In genomic region chrX:68942141-68942540, GRCh38 we compare ENCODE assay signal across 17 cellular contexts.
DNase-seq lines count a peak whose midpoint lies in the region; ATAC-seq and TF ChIP-seq lines count a peak whose summit lies in the region.
"Had no signal": no experiment of that assay in that cellular context is flagged by ENCODE, and none has a peak within 500 bp of the region (broad histone marks: within the 10 kb centered on the region; RNA-seq: fewer than 3 reads in every experiment).

No MANE protein-coding gene starts in this region.

- POLR2A ChIA-PET in activated CD8-positive, alpha-beta T cell treated with anti-CD3 and anti-CD28 coated beads for 36 hours (lab: Charles Lee) = no interaction called here
- POLR2A ChIA-PET in A673 (lab: Charles Lee; ENCODE audit: low non-redundant PET) = no interaction called here

- H3K9me3 Mint-ChIP-seq in chondrocyte (ENCODE audit: low read depth) = no peaks in the 10 kb centered on the region
- H3K9me3 Mint-ChIP-seq in activated CD8-positive, alpha-beta T cell treated with anti-CD3 and anti-CD28 coated beads for 36 hours = no peaks in the 10 kb centered on the region
- H3K9me3 Mint-ChIP-seq: activated naive CD4-positive, alpha-beta T cell treated with anti-CD3 and anti-CD28 coated beads, Interleukin-2, amount 50 U/mL, for 24 hours; activated T-cell treated with anti-CD3 and anti-CD28 coated beads, Interleukin-2, amount 50 U/mL, for 4 hours; CD4-positive, CD25-positive, alpha-beta regulatory T cell; stimulated activated naive CD8-positive, alpha-beta T cell treated with anti-CD3 and anti-CD28 coated beads, Interleukin-15, Interleukin-2, amounts not matched to agents 100 ng/mL and 50 ng/mL, for 24 hours had no signal

- peak; percentile 30 for DNase-seq in NCI-H510A treated with DMSO at 0.1 percent for 48 hours (lab: John Stamatoyannopoulos, UW)
- DNase-seq in NCI-H510A (lab: John Stamatoyannopoulos, UW) = no peak
- peak; percentile 27 for DNase-seq in LNCaP clone FGC (ENCODE audit: low read depth)
- no peak for DNase-seq in chondrocyte (ENCODE audit: low spot score)
- DNase-seq in prostate gland (ENCODE audit: low spot score) = peak; percentile 26
- no peak for DNase-seq in activated CD8-positive, alpha-beta T cell treated with anti-CD3 and anti-CD28 coated beads for 36 hours
- DNase-seq in A673 (ENCODE audit: low spot score) = no peak
- no peak for DNase-seq in NK-92 (lab: John Stamatoyannopoulos, UW; ENCODE audit: unreplicated experiment)
- DNase-seq: activated T-cell treated with anti-CD3 and anti-CD28 coated beads, Interleukin-2, amount 50 U/mL, for 4 hours; CD4-positive, CD25-positive, alpha-beta regulatory T cell; H9; mammary epithelial cell; NCI-H146; NCI-H82; Peyer's patch had no signal

- H3K36me3 Mint-ChIP-seq in chondrocyte (ENCODE audit: low read depth) = no peaks in the 10 kb centered on the region
- H3K36me3 Mint-ChIP-seq in activated CD8-positive, alpha-beta T cell treated with anti-CD3 and anti-CD28 coated beads for 36 hours (ENCODE audit: low read depth) = no peaks in the 10 kb centered on the region
- H3K36me3 Mint-ChIP-seq: activated naive CD4-positive, alpha-beta T cell treated with anti-CD3 and anti-CD28 coated beads, Interleukin-2, amount 50 U/mL, for 24 hours; CD4-positive, CD25-positive, alpha-beta regulatory T cell had no signal

- H3K4me3 ChIP-seq in LNCaP clone FGC (ENCODE audit: low read depth, low read length) = no peak overlapping the region
- no peak overlapping the region for H3K4me3 ChIP-seq in prostate gland
- H3K4me3 ChIP-seq in A673 (ENCODE audit: low read depth, low read length, poor library complexity, severe bottlenecking) = no peak overlapping the region
- H3K4me3 ChIP-seq: Peyer's patch had no signal

- H3K36me3 ChIP-seq in prostate gland (no peaks in the 10 kb centered on the region), A673 (ENCODE audit: insufficient read depth, low read length, poor library complexity, severe bottlenecking) (no peaks in the 10 kb centered on the region)
- H3K36me3 ChIP-seq: Peyer's patch had no signal

- H3K27me3 Mint-ChIP-seq in chondrocyte (ENCODE audit: low read depth) = no peaks in the 10 kb centered on the region
- H3K27me3 Mint-ChIP-seq in activated CD8-positive, alpha-beta T cell treated with anti-CD3 and anti-CD28 coated beads for 36 hours = no peaks in the 10 kb centered on the region
- H3K27me3 Mint-ChIP-seq: activated naive CD4-positive, alpha-beta T cell treated with anti-CD3 and anti-CD28 coated beads, Interleukin-2, amount 50 U/mL, for 24 hours; CD4-positive, CD25-positive, alpha-beta regulatory T cell; stimulated activated naive CD8-positive, alpha-beta T cell treated with anti-CD3 and anti-CD28 coated beads, Interleukin-15, Interleukin-2, amounts not matched to agents 100 ng/mL and 50 ng/mL, for 24 hours had no signal

- H3K27ac Mint-ChIP-seq in chondrocyte (ENCODE audit: unreplicated experiment) = peak overlapping the region; percentile 6
- H3K27ac Mint-ChIP-seq in activated CD8-positive, alpha-beta T cell treated with anti-CD3 and anti-CD28 coated beads for 36 hours = no peak overlapping the region
- H3K27ac Mint-ChIP-seq: activated naive CD4-positive, alpha-beta T cell treated with anti-CD3 and anti-CD28 coated beads, Interleukin-2, amount 50 U/mL, for 24 hours; CD4-positive, CD25-positive, alpha-beta regulatory T cell; H9; stimulated activated naive CD8-positive, alpha-beta T cell treated with anti-CD3 and anti-CD28 coated beads, Interleukin-15, Interleukin-2, amounts not matched to agents 100 ng/mL and 50 ng/mL, for 24 hours had no signal

- no peaks in the 10 kb centered on the region for H3K27me3 ChIP-seq in prostate gland (replicated peaks; ENCODE audit: insufficient read depth)
- H3K27me3 ChIP-seq in A673 (replicated peaks; ENCODE audit: insufficient read depth, low read depth, low read length, poor library complexity) = no peaks in the 10 kb centered on the region
- H3K27me3 ChIP-seq: Peyer's patch had no signal

- no peak overlapping the region for H3K27ac ChIP-seq in prostate gland
- H3K27ac ChIP-seq in A673 (ENCODE audit: low read depth, low read length, poor library complexity, severe bottlenecking) = no peak overlapping the region
- H3K27ac ChIP-seq: Peyer's patch had no signal

- H3K4me1 Mint-ChIP-seq in chondrocyte (ENCODE audit: low read depth) = peaks cover 27% of the 10 kb centered on the region
- no peaks in the 10 kb centered on the region for H3K4me1 Mint-ChIP-seq in activated CD8-positive, alpha-beta T cell treated with anti-CD3 and anti-CD28 coated beads for 36 hours (ENCODE audit: low read depth)
- H3K4me1 Mint-ChIP-seq: activated naive CD4-positive, alpha-beta T cell treated with anti-CD3 and anti-CD28 coated beads, Interleukin-2, amount 50 U/mL, for 24 hours; CD4-positive, CD25-positive, alpha-beta regulatory T cell had no signal

- CTCF ChIA-PET in activated CD8-positive, alpha-beta T cell treated with anti-CD3 and anti-CD28 coated beads for 36 hours (lab: Charles Lee) = no interaction called here
- CTCF ChIA-PET in A673 (lab: Charles Lee) = no interaction called here

- TF ChIP-seq POLR2A in prostate gland (IDR thresholded peaks at IDR 0.05) = no peak

- 26% methylated on average over 6 of the region's 6 CpGs for WGBS in prostate gland

- intact Hi-C loops in prostate gland (cut with DNase I) (no loop called here), A673 (cut with micrococcal nuclease; ENCODE audit: unreplicated experiment) (no loop called here)
- intact Hi-C loops in activated CD8-positive, alpha-beta T cell treated with anti-CD3 and anti-CD28 coated beads for 36 hours (cut with micrococcal nuclease) = no loop called here

- no TSS peak for BruUV-seq in A673 (replicated peaks; lab: Mats Ljungman, UMichigan)

- no peak overlapping the region for H3K4me3 Mint-ChIP-seq in chondrocyte (ENCODE audit: unreplicated experiment)
- no peak overlapping the region for H3K4me3 Mint-ChIP-seq in activated CD8-positive, alpha-beta T cell treated with anti-CD3 and anti-CD28 coated beads for 36 hours
- H3K4me3 Mint-ChIP-seq: activated naive CD4-positive, alpha-beta T cell treated with anti-CD3 and anti-CD28 coated beads, Interleukin-2, amount 50 U/mL, for 24 hours; activated T-cell treated with anti-CD3 and anti-CD28 coated beads, Interleukin-2, amount 50 U/mL, for 4 hours; CD4-positive, CD25-positive, alpha-beta regulatory T cell; H9; stimulated activated naive CD8-positive, alpha-beta T cell treated with anti-CD3 and anti-CD28 coated beads, Interleukin-15, Interleukin-2, amounts not matched to agents 100 ng/mL and 50 ng/mL, for 24 hours had no signal

- no peak for ATAC-seq in activated CD8-positive, alpha-beta T cell treated with anti-CD3 and anti-CD28 coated beads for 36 hours
- ATAC-seq: activated T-cell treated with anti-CD3 and anti-CD28 coated beads, Interleukin-2, amount 50 U/mL, for 4 hours had no signal

- TF ChIP-seq CTCF in LNCaP clone FGC (IDR thresholded peaks at IDR 0.05; ENCODE audit: control insufficient read depth, extremely low read depth, insufficient read depth) = no peak
- no peak for TF ChIP-seq CTCF in chondrocyte (IDR thresholded peaks at IDR 0.05)
- TF ChIP-seq CTCF in prostate gland (IDR thresholded peaks at IDR 0.05) = no peak
- TF ChIP-seq CTCF in activated CD8-positive, alpha-beta T cell treated with anti-CD3 and anti-CD28 coated beads for 36 hours (IDR thresholded peaks at IDR 0.05) = no peak
- TF ChIP-seq CTCF in A673 (conservative IDR thresholded peaks at IDR 0.05; ENCODE audit: low read depth, low read length) = no peak

- no peaks in the 10 kb centered on the region for H3K4me1 ChIP-seq in prostate gland (replicated peaks)
- H3K4me1 ChIP-seq in A673 (ENCODE audit: insufficient read depth, low read length, poor library complexity, severe bottlenecking) = peaks cover 4% of the 10 kb centered on the region
- H3K4me1 ChIP-seq: Peyer's patch had no signal

- H3K9me3 ChIP-seq in prostate gland (no peaks in the 10 kb centered on the region), A673 (ENCODE audit: low read depth, low read length, poor library complexity, severe bottlenecking) (no peaks in the 10 kb centered on the region)
- H3K9me3 ChIP-seq: Peyer's patch had no signal

Comparison
In these comparisons a context has a peak if more than half of its experiments do, and no peak if none do; other contexts are left out.
1. DNase-seq: peak in NCI-H510A treated with DMSO at 0.1 percent for 48 hours (single experiment), LNCaP clone FGC (single experiment) and prostate gland (single experiment); none in NCI-H510A (single experiment), chondrocyte (single experiment), activated CD8-positive, alpha-beta T cell treated with anti-CD3 and anti-CD28 coated beads for 36 hours (single experiment), A673 (single experiment) and NK-92 (single experiment).